ENCODE assay signal across 8 cellular contexts in the genomic region with DNA sequence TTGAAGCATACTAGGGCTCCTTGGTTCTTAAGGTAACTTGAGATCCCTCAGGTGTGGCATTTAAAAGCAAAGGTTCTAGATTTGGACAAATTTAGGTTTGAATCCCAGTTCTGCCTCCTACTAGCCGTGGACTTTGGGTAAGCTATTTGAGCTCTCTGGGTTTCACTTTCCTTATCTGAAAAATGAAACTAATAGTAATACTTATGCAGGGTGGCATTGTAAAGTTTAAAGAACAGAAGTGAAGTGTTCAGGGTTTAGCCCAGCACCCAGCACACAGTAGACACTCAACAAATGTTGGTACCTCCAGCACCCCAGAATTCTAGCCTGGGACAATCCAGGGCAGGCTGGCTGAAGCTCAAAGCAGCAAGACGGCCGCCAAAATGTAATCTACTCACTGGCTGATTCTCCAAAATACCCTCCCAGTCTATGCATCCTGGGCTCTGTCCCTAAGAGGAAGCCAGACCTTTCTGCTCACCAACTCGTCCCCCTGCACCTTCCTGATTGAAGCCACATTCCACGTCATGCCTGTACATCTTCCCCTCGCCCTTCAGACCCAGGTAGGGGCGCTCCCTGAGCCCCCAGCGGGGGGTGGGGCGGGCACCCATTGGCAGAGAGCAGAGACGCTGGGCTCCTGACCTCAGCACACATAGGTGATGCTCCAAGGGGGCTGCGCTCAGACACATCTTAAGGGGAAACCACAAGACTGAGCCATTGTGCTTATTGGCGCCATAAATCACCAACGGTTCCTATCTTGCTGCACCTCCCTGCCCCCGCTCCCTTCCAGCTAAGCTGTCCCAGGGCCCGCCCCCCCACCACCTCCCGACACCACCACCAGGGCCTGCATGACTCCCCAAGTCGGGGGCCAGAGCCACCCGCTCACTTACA.
DNase-seq lines count a peak whose midpoint lies in the region; ATAC-seq and TF ChIP-seq lines count a peak whose summit lies in the region.

No MANE protein-coding gene starts in this region.

- H3K4me1 Mint-ChIP-seq in naive B cell = peaks cover 6 to 38% (median 8%) of the 10 kb centered on the region in 3 donors

- H3K9me3 Mint-ChIP-seq in naive B cell = no peaks in the 10 kb centered on the region

- peaks cover 0 to 1% (median 0%) of the 10 kb centered on the region in 3 donors for H3K27me3 Mint-ChIP-seq in naive B cell

- TF ChIP-seq POLR2A in stomach (IDR thresholded peaks at IDR 0.05) = no peak

- TF ChIP-seq CTCF in stomach (IDR thresholded peaks at IDR 0.05) = no peak

- intact Hi-C loops in stomach (cut with DNase I; ENCODE audit: low total_unique reads) = no loop called here

- H3K27ac ChIP-seq in stomach = peak overlapping the region in 1 of 5 donors; percentile 27

- ATAC-seq in GM18858 (IDR thresholded peaks at IDR 0.05; ENCODE audit: unreplicated experiment) (peak; percentile 80), HG02678 (IDR thresholded peaks at IDR 0.05; ENCODE audit: unreplicated experiment) (peak; percentile 77), naive B cell (ENCODE audit: low read depth in 2 of 2) (peak; percentile 63 to 69)
- peak; percentile 87 to 89 for ATAC-seq in activated CD4-positive, CD25-positive, alpha-beta regulatory T cell treated with anti-CD3 and anti-CD28 coated beads, Interleukin-2, amount 50 U/mL, for 24 hours

- H3K9me3 ChIP-seq in stomach = no peaks in the 10 kb centered on the region

- no peaks in the 10 kb centered on the region for H3K36me3 ChIP-seq in stomach

- DNase-seq in naive B cell (no peak), epidermal melanocyte (ENCODE audit: insufficient read length, low spot score) (no peak), stomach (no peak), DMS53 (lab: John Stamatoyannopoulos, UW) (no peak), iPS-NIHi11 (ENCODE audit: low spot score) (no peak)

- H3K4me1 ChIP-seq in stomach = no peaks in the 10 kb centered on the region

- H3K36me3 Mint-ChIP-seq in naive B cell = no peaks in the 10 kb centered on the region

- 59 to 70% (median 64%) methylated on average over 6 to 18 of the region's 18 CpGs for whole genome bisulfite sequencing in stomach, 5 donors

- H3K27me3 ChIP-seq in stomach = no peaks in the 10 kb centered on the region

- H3K4me3 ChIP-seq in stomach = no peak overlapping the region

- H3K4me3 Mint-ChIP-seq in naive B cell = peak overlapping the region; percentile 60 to 89 (median 79)

- TF ChIP-seq EP300 in stomach (IDR thresholded peaks at IDR 0.05) = no peak

- peak overlapping the region in 3 of 6 donors; percentile 77 to 92 (median 85) for H3K27ac Mint-ChIP-seq in naive B cell
